Comparison of ENCODE assay signal across 1 cellular context in the genomic region with DNA sequence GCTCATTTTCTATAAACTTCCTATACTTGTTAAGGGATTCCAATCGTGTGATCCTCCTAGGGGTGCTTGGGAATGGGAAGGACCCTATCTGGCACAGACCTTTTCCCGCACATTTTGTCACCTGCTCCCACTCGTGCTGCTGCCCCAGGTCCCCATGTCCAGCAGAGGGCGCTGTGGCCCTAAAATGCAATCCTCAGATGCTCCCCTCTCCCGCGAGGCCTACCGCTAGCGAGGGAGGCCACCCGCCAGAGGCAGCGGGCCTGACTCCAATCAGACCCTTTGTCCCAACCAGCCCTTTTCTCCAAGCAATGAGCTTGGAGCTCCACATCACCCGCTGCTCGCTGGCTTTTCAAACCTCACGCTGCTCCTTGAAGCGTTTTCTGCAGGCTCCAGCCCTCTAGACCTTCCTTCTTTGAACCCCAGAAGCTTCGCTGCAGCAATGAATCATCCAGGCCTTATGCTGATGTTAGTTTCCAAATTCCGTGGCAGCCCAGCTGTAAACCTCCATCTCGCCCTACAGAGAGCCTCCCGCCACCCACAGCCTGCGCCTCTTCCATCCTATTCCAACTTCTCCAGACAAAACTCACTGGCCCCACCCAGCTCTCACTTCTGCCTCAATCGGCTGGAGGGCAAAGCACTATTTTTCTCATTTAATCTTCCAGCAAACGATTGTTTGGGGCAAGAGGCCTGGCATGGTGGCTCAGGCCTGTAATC.
A peak's percentile ranks its signal among the peaks of the same experiment; 100 is the strongest.
TF ChIP-seq lines count a peak whose summit lies in the region.

No MANE protein-coding gene starts in this region.

TF ChIP-seq in HepG2, 621 proteins besides CTCF, POLR2A, EP300 and RAD21 (continued from another document and continues in another):
- TF ChIP-seq ZBED4 (CRISPR knock-in tag; IDR thresholded peaks at IDR 0.05; ENCODE audit: borderline replicate concordance) = 0 out of 2 replicates have a peak, but pooled peaks have one; percentile 23
- no peak for TF ChIP-seq HNRNPL (IDR thresholded peaks at IDR 0.05; ENCODE audit: low read depth, low read length)
- 0 out of 2 replicates have a peak, but pooled peaks have one; percentile 51 for TF ChIP-seq ZNF275 (CRISPR knock-in tag; IDR thresholded peaks at IDR 0.05; ENCODE audit: borderline replicate concordance)
- TF ChIP-seq ZNF432 (CRISPR knock-in tag; IDR thresholded peaks at IDR 0.05; ENCODE audit: borderline replicate concordance) = no peak
- no peak for TF ChIP-seq FOSL1 (CRISPR knock-in tag; IDR thresholded peaks at IDR 0.05; ENCODE audit: borderline replicate concordance)
- no peak for TF ChIP-seq ZFP1 (CRISPR knock-in tag; IDR thresholded peaks at IDR 0.05)
- no peak for TF ChIP-seq TP53 (CRISPR knock-in tag; conservative IDR thresholded peaks at IDR 0.05)
- TF ChIP-seq JUNB (CRISPR knock-in tag; IDR thresholded peaks at IDR 0.05; ENCODE audit: borderline replicate concordance) = no peak
- TF ChIP-seq NAIF1 (CRISPR knock-in tag; IDR thresholded peaks at IDR 0.05; ENCODE audit: borderline replicate concordance) = no peak
- TF ChIP-seq HNRNPH1 (optimal IDR thresholded peaks at IDR 0.05; ENCODE audit: low read depth, low read length) = no peak
- no peak for TF ChIP-seq ZNF496 (CRISPR knock-in tag; IDR thresholded peaks at IDR 0.05; ENCODE audit: insufficient replicate concordance)
- no peak for TF ChIP-seq SAFB2 (CRISPR knock-in tag; IDR thresholded peaks at IDR 0.05; ENCODE audit: borderline replicate concordance, low read depth)
- TF ChIP-seq, protein P1, sequence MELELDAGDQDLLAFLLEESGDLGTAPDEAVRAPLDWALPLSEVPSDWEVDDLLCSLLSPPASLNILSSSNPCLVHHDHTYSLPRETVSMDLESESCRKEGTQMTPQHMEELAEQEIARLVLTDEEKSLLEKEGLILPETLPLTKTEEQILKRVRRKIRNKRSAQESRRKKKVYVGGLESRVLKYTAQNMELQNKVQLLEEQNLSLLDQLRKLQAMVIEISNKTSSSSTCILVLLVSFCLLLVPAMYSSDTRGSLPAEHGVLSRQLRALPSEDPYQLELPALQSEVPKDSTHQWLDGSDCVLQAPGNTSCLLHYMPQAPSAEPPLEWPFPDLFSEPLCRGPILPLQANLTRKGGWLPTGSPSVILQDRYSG (CRISPR knock-in tag; IDR thresholded peaks at IDR 0.05) = no peak
- no peak for TF ChIP-seq AGO2 (optimal IDR thresholded peaks at IDR 0.05; ENCODE audit: low read depth, low read length)
- no peak for TF ChIP-seq TRIM22 (IDR thresholded peaks at IDR 0.05)
- TF ChIP-seq, protein P2, sequence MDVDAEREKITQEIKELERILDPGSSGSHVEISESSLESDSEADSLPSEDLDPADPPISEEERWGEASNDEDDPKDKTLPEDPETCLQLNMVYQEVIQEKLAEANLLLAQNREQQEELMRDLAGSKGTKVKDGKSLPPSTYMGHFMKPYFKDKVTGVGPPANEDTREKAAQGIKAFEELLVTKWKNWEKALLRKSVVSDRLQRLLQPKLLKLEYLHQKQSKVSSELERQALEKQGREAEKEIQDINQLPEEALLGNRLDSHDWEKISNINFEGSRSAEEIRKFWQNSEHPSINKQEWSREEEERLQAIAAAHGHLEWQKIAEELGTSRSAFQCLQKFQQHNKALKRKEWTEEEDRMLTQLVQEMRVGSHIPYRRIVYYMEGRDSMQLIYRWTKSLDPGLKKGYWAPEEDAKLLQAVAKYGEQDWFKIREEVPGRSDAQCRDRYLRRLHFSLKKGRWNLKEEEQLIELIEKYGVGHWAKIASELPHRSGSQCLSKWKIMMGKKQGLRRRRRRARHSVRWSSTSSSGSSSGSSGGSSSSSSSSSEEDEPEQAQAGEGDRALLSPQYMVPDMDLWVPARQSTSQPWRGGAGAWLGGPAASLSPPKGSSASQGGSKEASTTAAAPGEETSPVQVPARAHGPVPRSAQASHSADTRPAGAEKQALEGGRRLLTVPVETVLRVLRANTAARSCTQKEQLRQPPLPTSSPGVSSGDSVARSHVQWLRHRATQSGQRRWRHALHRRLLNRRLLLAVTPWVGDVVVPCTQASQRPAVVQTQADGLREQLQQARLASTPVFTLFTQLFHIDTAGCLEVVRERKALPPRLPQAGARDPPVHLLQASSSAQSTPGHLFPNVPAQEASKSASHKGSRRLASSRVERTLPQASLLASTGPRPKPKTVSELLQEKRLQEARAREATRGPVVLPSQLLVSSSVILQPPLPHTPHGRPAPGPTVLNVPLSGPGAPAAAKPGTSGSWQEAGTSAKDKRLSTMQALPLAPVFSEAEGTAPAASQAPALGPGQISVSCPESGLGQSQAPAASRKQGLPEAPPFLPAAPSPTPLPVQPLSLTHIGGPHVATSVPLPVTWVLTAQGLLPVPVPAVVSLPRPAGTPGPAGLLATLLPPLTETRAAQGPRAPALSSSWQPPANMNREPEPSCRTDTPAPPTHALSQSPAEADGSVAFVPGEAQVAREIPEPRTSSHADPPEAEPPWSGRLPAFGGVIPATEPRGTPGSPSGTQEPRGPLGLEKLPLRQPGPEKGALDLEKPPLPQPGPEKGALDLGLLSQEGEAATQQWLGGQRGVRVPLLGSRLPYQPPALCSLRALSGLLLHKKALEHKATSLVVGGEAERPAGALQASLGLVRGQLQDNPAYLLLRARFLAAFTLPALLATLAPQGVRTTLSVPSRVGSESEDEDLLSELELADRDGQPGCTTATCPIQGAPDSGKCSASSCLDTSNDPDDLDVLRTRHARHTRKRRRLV (CRISPR knock-in tag; IDR thresholded peaks at IDR 0.05) = no peak
- peak in 1 of 2 experiments; percentile 37; a peak in 1 of 4 replicates for TF ChIP-seq KLF16 (CRISPR knock-in tag; IDR thresholded peaks at IDR 0.05)
- no peak for TF ChIP-seq SNAPC5 (CRISPR knock-in tag; IDR thresholded peaks at IDR 0.05; ENCODE audit: borderline replicate concordance)
- no peak for TF ChIP-seq ZMYM2 (CRISPR knock-in tag; IDR thresholded peaks at IDR 0.05)
- no peak for TF ChIP-seq SIX4 (CRISPR knock-in tag; IDR thresholded peaks at IDR 0.05)
- TF ChIP-seq, protein P3, sequence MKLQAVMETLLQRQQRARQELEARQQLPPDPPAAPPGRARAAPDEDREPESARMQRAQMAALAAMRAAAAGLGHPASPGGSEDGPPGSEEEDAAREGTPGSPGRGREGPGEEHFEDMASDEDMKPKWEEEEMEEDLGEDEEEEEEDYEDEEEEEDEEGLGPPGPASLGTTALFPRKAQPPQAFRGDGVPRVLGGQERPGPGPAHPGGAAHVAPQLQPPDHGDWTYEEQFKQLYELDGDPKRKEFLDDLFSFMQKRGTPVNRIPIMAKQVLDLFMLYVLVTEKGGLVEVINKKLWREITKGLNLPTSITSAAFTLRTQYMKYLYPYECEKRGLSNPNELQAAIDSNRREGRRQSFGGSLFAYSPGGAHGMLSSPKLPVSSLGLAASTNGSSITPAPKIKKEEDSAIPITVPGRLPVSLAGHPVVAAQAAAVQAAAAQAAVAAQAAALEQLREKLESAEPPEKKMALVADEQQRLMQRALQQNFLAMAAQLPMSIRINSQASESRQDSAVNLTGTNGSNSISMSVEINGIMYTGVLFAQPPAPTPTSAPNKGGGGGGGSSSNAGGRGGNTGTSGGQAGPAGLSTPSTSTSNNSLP (IDR thresholded peaks at IDR 0.05; ENCODE audit: low read depth, low read length) = 0 out of 2 replicates have a peak, but pooled peaks have one; percentile 26
- TF ChIP-seq NR2F6 (IDR thresholded peaks at IDR 0.05) = no peak
- TF ChIP-seq NR2F6 (CRISPR knock-in tag; IDR thresholded peaks at IDR 0.05) = 0 out of 2 replicates have a peak, but pooled peaks have one; percentile 43
- TF ChIP-seq USF2 (IDR thresholded peaks at IDR 0.05; ENCODE audit: low read depth, low read length) = no peak
- TF ChIP-seq USF2 (CRISPR knock-in tag; IDR thresholded peaks at IDR 0.05; ENCODE audit: borderline replicate concordance) = no peak
- TF ChIP-seq PRDM4 (CRISPR knock-in tag; IDR thresholded peaks at IDR 0.05; ENCODE audit: borderline replicate concordance) = 0 out of 2 replicates have a peak, but pooled peaks have one; percentile 47
- no peak for TF ChIP-seq MTA3 (CRISPR knock-in tag; IDR thresholded peaks at IDR 0.05)
- 0 out of 2 replicates have a peak, but pooled peaks have one; percentile 52 for TF ChIP-seq ARNTL (CRISPR knock-in tag; IDR thresholded peaks at IDR 0.05)
- TF ChIP-seq ASH2L (IDR thresholded peaks at IDR 0.05; ENCODE audit: insufficient read length, low read depth, low read length) = peak; percentile 40
- TF ChIP-seq HNF4A (CRISPR knock-in tag; IDR thresholded peaks at IDR 0.05) = no peak
- TF ChIP-seq ZNF180 (CRISPR knock-in tag; IDR thresholded peaks at IDR 0.05; ENCODE audit: borderline replicate concordance, low read depth) = no peak
- TF ChIP-seq, protein P4, sequence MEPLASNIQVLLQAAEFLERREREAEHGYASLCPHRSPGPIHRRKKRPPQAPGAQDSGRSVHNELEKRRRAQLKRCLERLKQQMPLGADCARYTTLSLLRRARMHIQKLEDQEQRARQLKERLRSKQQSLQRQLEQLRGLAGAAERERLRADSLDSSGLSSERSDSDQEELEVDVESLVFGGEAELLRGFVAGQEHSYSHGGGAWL (CRISPR knock-in tag; IDR thresholded peaks at IDR 0.05) = no peak
- peak; percentile 35; the same call in 1 of the 2 replicates for TF ChIP-seq FOXA3 (CRISPR knock-in tag; IDR thresholded peaks at IDR 0.05)
- no peak for TF ChIP-seq DDIT3 (CRISPR knock-in tag; IDR thresholded peaks at IDR 0.05)
- TF ChIP-seq ZNF7 (CRISPR knock-in tag; IDR thresholded peaks at IDR 0.05) = no peak
